ENCODE assay signal across 1 cellular context in genomic region chr2:44769349-44770005, GRCh38.
TF ChIP-seq lines count a peak whose summit lies in the region.

No MANE protein-coding gene starts in this region.

TF ChIP-seq in SK-N-SH, 30 proteins besides CTCF, POLR2A, EP300 and RAD21 (continued from another document):
- no peak for TF ChIP-seq USF2 (IDR thresholded peaks at IDR 0.05; ENCODE audit: borderline replicate concordance, low read depth, low read length)
- TF ChIP-seq RFX5 (IDR thresholded peaks at IDR 0.05; ENCODE audit: low read length): no peak
- no peak for TF ChIP-seq EZH2phosphoT487 (IDR thresholded peaks at IDR 0.05; ENCODE audit: borderline replicate concordance, low read depth)
- no peak for TF ChIP-seq JUND (IDR thresholded peaks at IDR 0.05)
- TF ChIP-seq SMC3 (IDR thresholded peaks at IDR 0.05; ENCODE audit: low read depth, low read length): peak; percentile 5; the same call in 1 of the 2 replicates
- TF ChIP-seq MXI1 (IDR thresholded peaks at IDR 0.05; ENCODE audit: low read depth, low read length): no peak
- no peak for TF ChIP-seq FOSL2 (IDR thresholded peaks at IDR 0.05; ENCODE audit: borderline replicate concordance, low read depth)
- TF ChIP-seq POLR2AphosphoS5 (IDR thresholded peaks at IDR 0.05; ENCODE audit: low read depth, low read length): no peak
- no peak for TF ChIP-seq TAF1 (IDR thresholded peaks at IDR 0.05; ENCODE audit: borderline replicate concordance, low read depth, low read length)
- no peak for TF ChIP-seq NRF1 (IDR thresholded peaks at IDR 0.05; ENCODE audit: low read depth, low read length)
- no peak for TF ChIP-seq FOXM1 (IDR thresholded peaks at IDR 0.05; ENCODE audit: low read depth)
- no peak for TF ChIP-seq GABPA (IDR thresholded peaks at IDR 0.05; ENCODE audit: low read depth)
- TF ChIP-seq FOXJ3 (CRISPR knock-in tag; IDR thresholded peaks at IDR 0.05): peak; percentile 83
- TF ChIP-seq GATA2 (CRISPR knock-in tag; IDR thresholded peaks at IDR 0.05): peak; percentile 74
- TF ChIP-seq ELF1 (IDR thresholded peaks at IDR 0.05): no peak
- TF ChIP-seq RXRA (IDR thresholded peaks at IDR 0.05; ENCODE audit: borderline replicate concordance, low read depth): no peak
- no peak for TF ChIP-seq CHD2 (IDR thresholded peaks at IDR 0.05; ENCODE audit: low read length, partially characterized antibody)
- TF ChIP-seq RCOR1 (IDR thresholded peaks at IDR 0.05; ENCODE audit: low read length): no peak
- TF ChIP-seq MAX (IDR thresholded peaks at IDR 0.05; ENCODE audit: low read depth): no peak
- TF ChIP-seq REST (IDR thresholded peaks at IDR 0.05; ENCODE audit: low read depth, low read length): no peak
- no peak for TF ChIP-seq USF1 (IDR thresholded peaks at IDR 0.05; ENCODE audit: borderline replicate concordance, low read depth)
- no peak for TF ChIP-seq TEAD4 (IDR thresholded peaks at IDR 0.05; ENCODE audit: borderline replicate concordance, insufficient read depth)
- TF ChIP-seq NFIC (IDR thresholded peaks at IDR 0.05; ENCODE audit: borderline replicate concordance): no peak
